Comparison of ENCODE assay signal across 19 cellular contexts in genomic region chr14:53148612-53149202, GRCh38. TPM values are rescaled to one million over a fixed set of nuclear protein-coding genes. Genes with fewer than 3 reads are reported as not detected.
DNase-seq lines count a peak whose midpoint lies in the region; ATAC-seq and TF ChIP-seq lines count a peak whose summit lies in the region.
"Had no signal": no experiment of that assay in that cellular context is flagged by ENCODE, and none has a peak within 500 bp of the region (broad histone marks: within the 10 kb centered on the region; RNA-seq: fewer than 3 reads in every experiment).

No MANE protein-coding gene starts in this region.

- H3K27me3 ChIP-seq in PC-3 (ENCODE audit: low read length) (no peaks in the 10 kb centered on the region), mammary epithelial cell (ENCODE audit: insufficient read depth, low read length) (no peaks in the 10 kb centered on the region), HAP-1 (ENCODE audit: low read depth) (no peaks in the 10 kb centered on the region)
- H3K27me3 ChIP-seq: BE2C, brain microvascular endothelial cell, heart right ventricle, uterus had no signal

- CTCF ChIA-PET in PC-3 (lab: Charles Lee) (no interaction called here), mammary epithelial cell (lab: Charles Lee; ENCODE audit: low non-redundant PET) (no interaction called here)

- H3K27ac ChIP-seq in KOPT-K1 (ENCODE audit: low read depth, low read length, poor library complexity, severe bottlenecking) (peak overlapping the region; percentile 78), PC-3 (ENCODE audit: low read length) (no peak overlapping the region), mammary epithelial cell (ENCODE audit: insufficient read depth, low read depth, low read length) (no peak overlapping the region)
- H3K27ac ChIP-seq: brain microvascular endothelial cell, heart right ventricle, uterus had no signal

- no TSS peak for BruUV-seq in PC-3 (replicated peaks; lab: Mats Ljungman, UMichigan)
- BruUV-seq in mammary epithelial cell (replicated peaks; lab: Mats Ljungman, UMichigan): no TSS peak

- peaks cover 62% of the 10 kb centered on the region for H3K4me1 Mint-ChIP-seq in activated naive CD4-positive, alpha-beta T cell treated with anti-CD3 and anti-CD28 coated beads, Interleukin-2, amount 50 U/mL, for 24 hours

- ATAC-seq in PC-3 (no peak), GM21737 (IDR thresholded peaks at IDR 0.05; ENCODE audit: unreplicated experiment) (no peak)
- ATAC-seq: heart right ventricle had no signal

- H3K9me3 ChIP-seq in KOPT-K1 (ENCODE audit: insufficient read depth, low read length, poor library complexity, severe bottlenecking): peaks cover 7% of the 10 kb centered on the region
- no peaks in the 10 kb centered on the region for H3K9me3 ChIP-seq in PC-3 (ENCODE audit: low read length)
- no peaks in the 10 kb centered on the region for H3K9me3 ChIP-seq in mammary epithelial cell (replicated peaks; ENCODE audit: insufficient read depth, low read length)
- no peaks in the 10 kb centered on the region for H3K9me3 ChIP-seq in HAP-1
- H3K9me3 ChIP-seq: BE2C, uterus had no signal

- no peak overlapping the region for H3K4me3 ChIP-seq in PC-3 (ENCODE audit: low read length)
- no peak overlapping the region for H3K4me3 ChIP-seq in mammary epithelial cell (replicated peaks in 1 of 3; ENCODE audit: insufficient read depth in 1 of 3, low read depth in 2 of 3, low read length in 3 of 3)
- no peak overlapping the region for H3K4me3 ChIP-seq in HAP-1
- H3K4me3 ChIP-seq: heart right ventricle, lung, uterus had no signal

- peak overlapping the region; percentile 68 for H3K4me3 Mint-ChIP-seq in activated naive CD4-positive, alpha-beta T cell treated with anti-CD3 and anti-CD28 coated beads, Interleukin-2, amount 50 U/mL, for 24 hours
- H3K4me3 Mint-ChIP-seq: HFFc6 had no signal

- no peaks in the 10 kb centered on the region for H3F3A ChIP-seq in PC-3 (ENCODE audit: low read length, unreplicated experiment)

- H3K4me1 ChIP-seq in PC-3 (ENCODE audit: insufficient read depth, low read length) (peaks cover 17% of the 10 kb centered on the region), mammary epithelial cell (ENCODE audit: insufficient read depth, low read length) (peaks cover 12% of the 10 kb centered on the region), HAP-1 (peaks cover 17% of the 10 kb centered on the region; the same call in 1 of the 2 replicates)
- H3K4me1 ChIP-seq: BE2C, uterus had no signal

- in situ Hi-C loops in mammary epithelial cell (cut with MboI; ENCODE audit: low sequenced_read_pairs in 2 of 2) (no loop called here), HAP-1 (cut with MboI; ENCODE audit: low sequenced_read_pairs) (no loop called here)

- no peak for TF ChIP-seq CTCF in PC-3 (conservative IDR thresholded peaks at IDR 0.05; ENCODE audit: low read depth, low read length)
- TF ChIP-seq CTCF in mammary epithelial cell (conservative IDR thresholded peaks at IDR 0.05 in 1 of 2, IDR thresholded peaks at IDR 0.05 in 1 of 2; ENCODE audit: extremely low read depth in 1 of 2, insufficient read depth in 1 of 2, low read depth in 1 of 2, low read length in 2 of 2): no peak

- H3K27ac Mint-ChIP-seq in activated naive CD4-positive, alpha-beta T cell treated with anti-CD3 and anti-CD28 coated beads, Interleukin-2, amount 50 U/mL, for 24 hours: peak overlapping the region; percentile 81
- H3K27ac Mint-ChIP-seq: HFFc6 had no signal

- H3K9ac ChIP-seq in PC-3 (ENCODE audit: low read length) (no peak overlapping the region), mammary epithelial cell (ENCODE audit: insufficient read depth, low read length) (no peak overlapping the region)

- H3K4me2 ChIP-seq in PC-3 (ENCODE audit: low read length) (no peak overlapping the region), mammary epithelial cell (ENCODE audit: insufficient read depth, low read depth, low read length) (no peak overlapping the region)

- POLR2A ChIA-PET in PC-3 (lab: Charles Lee; ENCODE audit: unreplicated experiment): interaction anchor here (0.6 kb wide), 1 partner anchor 88 kb away, joined by 3 read pairs; no protein-coding TSS in a partner anchor

- peaks cover 63% of the 10 kb centered on the region for H3K79me2 ChIP-seq in PC-3 (ENCODE audit: low read length)
- H3K79me2 ChIP-seq in mammary epithelial cell (ENCODE audit: insufficient read depth, low read length): peaks cover 79% of the 10 kb centered on the region

- H3K36me3 ChIP-seq in KOPT-K1 (ENCODE audit: insufficient read depth, low read length) (peaks cover 25% of the 10 kb centered on the region), PC-3 (ENCODE audit: low read depth, low read length) (no peaks in the 10 kb centered on the region), mammary epithelial cell (ENCODE audit: insufficient read depth, low read length) (no peaks in the 10 kb centered on the region), HAP-1 (replicated peaks) (no peaks in the 10 kb centered on the region; the same call in 1 of the 2 replicates)
- H3K36me3 ChIP-seq: brain microvascular endothelial cell, heart right ventricle, uterus had no signal

- H2AFZ ChIP-seq in PC-3 (ENCODE audit: low read length): no peak overlapping the region
- no peak overlapping the region for H2AFZ ChIP-seq in mammary epithelial cell (ENCODE audit: low read depth, low read length)

- intact Hi-C loops in PC-3 (cut with micrococcal nuclease): no loop called here
- intact Hi-C loops in mammary epithelial cell (cut with micrococcal nuclease): no loop called here

- peaks cover 9% of the 10 kb centered on the region for H3K36me3 Mint-ChIP-seq in activated naive CD4-positive, alpha-beta T cell treated with anti-CD3 and anti-CD28 coated beads, Interleukin-2, amount 50 U/mL, for 24 hours

- H3K9me2 ChIP-seq in PC-3 (replicated peaks; ENCODE audit: low read length): no peaks in the 10 kb centered on the region

- no peaks in the 10 kb centered on the region for H3K9me3 Mint-ChIP-seq in activated naive CD4-positive, alpha-beta T cell treated with anti-CD3 and anti-CD28 coated beads, Interleukin-2, amount 50 U/mL, for 24 hours
- H3K9me3 Mint-ChIP-seq: HFFc6 had no signal

- 57% methylated on average over 1 of the region's 1 CpG for WGBS in mammary epithelial cell (ENCODE audit: low coverage, missing lambda C conversion rate)

- H4K20me1 ChIP-seq in PC-3 (ENCODE audit: low read length) (0 out of 2 replicates have a peak, but pooled peaks cover 11% of the 10 kb centered on the region), mammary epithelial cell (ENCODE audit: insufficient read depth, low read length) (no peaks in the 10 kb centered on the region)

- dilution Hi-C loops in mammary epithelial cell (cut with HindIII; ENCODE audit: low sequenced_read_pairs): no loop called here

- H3K27me3 Mint-ChIP-seq in activated naive CD4-positive, alpha-beta T cell treated with anti-CD3 and anti-CD28 coated beads, Interleukin-2, amount 50 U/mL, for 24 hours: no peaks in the 10 kb centered on the region

- no peak for DNase-seq in activated naive CD4-positive, alpha-beta T cell (lab: John Stamatoyannopoulos, UW)
- DNase-seq in astrocyte of the hippocampus (ENCODE audit: low read depth, low spot score) (peak; percentile 15), PC-3 (no peak), mammary epithelial cell (no peak), HAP-1 (ENCODE audit: low spot score in 2 of 2) (no peak)
- DNase-seq: BE2C; brain microvascular endothelial cell; heart right ventricle; HFFc6; KBM-7; occipital lobe; stimulated activated CD4-positive, alpha-beta T cell treated with anti-CD3 and anti-CD28 coated beads, Interleukin-15, amount 100 ng/mL, for 24 hours; stimulated activated CD8-positive, alpha-beta memory T cell treated with anti-CD3 and anti-CD28 coated beads, Interleukin-4, amount 100 ng/mL, for 48 hours; SW 1271; uterus had no signal

RNA-seq across cellular contexts. Expression of gene DDHD1, which starts 4.4 kb away (rescaled TPM):
- total RNA-seq in PC-3 (2014; rRNA removed) (10.6 and 10.7 TPM in 2 replicates), mammary epithelial cell (10 to 100 TPM; 18.0 to 27.3 TPM)
- 4.3 TPM for polyA plus RNA-seq in mammary epithelial cell
- polyA minus RNA-seq in mammary epithelial cell: 6.6 TPM
